16 cellular contexts compared by ENCODE assay signal in genomic region chr7:9822458-9823290, GRCh38.
A peak's percentile ranks its signal among the peaks of the same experiment; 100 is the strongest.
DNase-seq lines count a peak whose midpoint lies in the region; ATAC-seq, FAIRE-seq and TF ChIP-seq lines count a peak whose summit lies in the region.
"Had no signal": no experiment of that assay in that cellular context is flagged by ENCODE, and none has a peak within 500 bp of the region (broad histone marks: within the 10 kb centered on the region; RNA-seq: fewer than 3 reads in every experiment).

No MANE protein-coding gene starts in this region.

- no peak overlapping the region for H3K27ac Mint-ChIP-seq in stimulated activated memory B cell treated with anti-CD40 and anti-IgM and Interleukin-4, amounts not matched to agents 10 μg/mL and 1 μg/mL and 100 μg/mL, for 72 hours
- H3K27ac Mint-ChIP-seq: CD8-positive, alpha-beta T cell had no signal

- H3K27me3 ChIP-seq in lower lobe of right lung (ENCODE audit: low read depth): no peaks in the 10 kb centered on the region

- no peaks in the 10 kb centered on the region for H3K4me1 Mint-ChIP-seq in stimulated activated memory B cell treated with anti-CD40 and anti-IgM and Interleukin-4, amounts not matched to agents 10 μg/mL and 1 μg/mL and 100 μg/mL, for 72 hours
- H3K4me1 Mint-ChIP-seq: CD14-positive monocyte, H9 had no signal

- intact Hi-C loops in lower lobe of right lung (cut with DNase I): no loop called here

- no peak overlapping the region for H3K4me3 ChIP-seq in lower lobe of right lung

- H3K9me3 Mint-ChIP-seq in stimulated activated memory B cell treated with anti-CD40 and anti-IgM and Interleukin-4, amounts not matched to agents 10 μg/mL and 1 μg/mL and 100 μg/mL, for 72 hours: peaks cover 6% of the 10 kb centered on the region

- no peaks in the 10 kb centered on the region for H3K36me3 ChIP-seq in lower lobe of right lung

- H3K9me3 ChIP-seq in lower lobe of right lung: peaks cover 5% of the 10 kb centered on the region
- H3K9me3 ChIP-seq: Caco-2 had no signal

- no peak for TF ChIP-seq POLR2A in GM12892 (IDR thresholded peaks at IDR 0.05; ENCODE audit: low read depth, low read length)

- no peak for TF ChIP-seq CTCF in lower lobe of right lung (IDR thresholded peaks at IDR 0.05)

- no peak overlapping the region for H3K4me3 Mint-ChIP-seq in stimulated activated memory B cell treated with anti-CD40 and anti-IgM and Interleukin-4, amounts not matched to agents 10 μg/mL and 1 μg/mL and 100 μg/mL, for 72 hours
- H3K4me3 Mint-ChIP-seq: CD14-positive monocyte; CD8-positive, alpha-beta T cell had no signal

- H3K27ac ChIP-seq in lower lobe of right lung: no peak overlapping the region
- H3K27ac ChIP-seq: 22Rv1 had no signal

- H3K27me3 Mint-ChIP-seq in stimulated activated memory B cell treated with anti-CD40 and anti-IgM and Interleukin-4, amounts not matched to agents 10 μg/mL and 1 μg/mL and 100 μg/mL, for 72 hours: no peaks in the 10 kb centered on the region

- H3K4me1 ChIP-seq in lower lobe of right lung: no peaks in the 10 kb centered on the region
- H3K4me1 ChIP-seq: Caco-2 had no signal

- ATAC-seq in lower lobe of right lung: peak; percentile 32 to 34
- peak; percentile 60 for ATAC-seq in stimulated activated memory B cell treated with anti-CD40 and anti-IgM and Interleukin-4, amounts not matched to agents 10 μg/mL and 1 μg/mL and 100 μg/mL, for 72 hours
- ATAC-seq: CD8-positive, alpha-beta T cell had no signal

- FAIRE-seq in GM12892 (lab: Jason Lieb, UNC): no peak
- FAIRE-seq: GM18507 had no signal

- no peaks in the 10 kb centered on the region for H3K36me3 Mint-ChIP-seq in stimulated activated memory B cell treated with anti-CD40 and anti-IgM and Interleukin-4, amounts not matched to agents 10 μg/mL and 1 μg/mL and 100 μg/mL, for 72 hours
- H3K36me3 Mint-ChIP-seq: CD14-positive monocyte; CD8-positive, alpha-beta T cell had no signal

- DNase-seq in activated naive CD4-positive, alpha-beta T cell treated with anti-CD3 and anti-CD28 coated beads, Interleukin-2, amount 50 U/mL, for 16 hours: peak; percentile 8
- no peak for DNase-seq in activated naive CD4-positive, alpha-beta T cell treated with Interleukin-2 at 50 U/mL for 16 hours
- DNase-seq in D341Med (ENCODE audit: low spot score): peak; percentile 8
- no peak for DNase-seq in lower lobe of right lung
- DNase-seq in activated gamma-delta T cell (lab: John Stamatoyannopoulos, UW): no peak
- no peak for DNase-seq in GM12892 (ENCODE audit: insufficient read length)
- DNase-seq in COR-L47 (lab: John Stamatoyannopoulos, UW): no peak
- DNase-seq: Caco-2; CD8-positive, alpha-beta T cell; DMS 273 treated with DMSO at 0.1 percent for 48 hours; GOT3; H9 had no signal

Comparison
In these comparisons a context has a peak if more than half of its experiments do, and no peak if none do; other contexts are left out.
1. DNase-seq: peak in activated naive CD4-positive, alpha-beta T cell treated with anti-CD3 and anti-CD28 coated beads, Interleukin-2, amount 50 U/mL, for 16 hours (single experiment) and D341Med (single experiment); none in activated naive CD4-positive, alpha-beta T cell treated with Interleukin-2 at 50 U/mL for 16 hours (single experiment), lower lobe of right lung (single experiment), activated gamma-delta T cell (single experiment), GM12892 (single experiment) and COR-L47 (single experiment).